8 cellular contexts compared by ENCODE assay signal in genomic region chr9:113578877-113579269, GRCh38.
A peak's percentile ranks its signal among the peaks of the same experiment; 100 is the strongest.
DNase-seq lines count a peak whose midpoint lies in the region; ATAC-seq and TF ChIP-seq lines count a peak whose summit lies in the region.

No MANE protein-coding gene starts in this region.

- no peak for TF ChIP-seq POLR2A in right lobe of liver (IDR thresholded peaks at IDR 0.05)

- peak overlapping the region; percentile 63 to 86 (median 77) for H3K4me3 Mint-ChIP-seq in CD4-positive, CD25-positive, alpha-beta regulatory T cell
- peak overlapping the region; percentile 88 for H3K4me3 Mint-ChIP-seq in T-helper 17 cell

- peak overlapping the region; percentile 80 for H3K27ac ChIP-seq in CD4-positive, CD25-positive, alpha-beta regulatory T cell (ENCODE audit: insufficient read depth, low read length, poor library complexity, severe bottlenecking)
- peak overlapping the region in 2 of 3 donors; percentile 25 to 52 for H3K27ac ChIP-seq in right lobe of liver

- no peaks in the 10 kb centered on the region for H3K36me3 Mint-ChIP-seq in CD4-positive, CD25-positive, alpha-beta regulatory T cell
- H3K36me3 Mint-ChIP-seq in T-helper 17 cell (ENCODE audit: low read depth): no peaks in the 10 kb centered on the region

- 29% methylated on average over 1 of the region's 5 CpGs for WGBS in right lobe of liver (ENCODE audit: insufficient coverage, low coverage, low lambda C conversion rate, missing lambda C conversion rate)

- H3K27me3 Mint-ChIP-seq in CD4-positive, CD25-positive, alpha-beta regulatory T cell: no peaks in the 10 kb centered on the region
- H3K27me3 Mint-ChIP-seq in T-helper 17 cell: no peaks in the 10 kb centered on the region

- H3K36me3 ChIP-seq in CD4-positive, CD25-positive, alpha-beta regulatory T cell (ENCODE audit: control insufficient read depth, insufficient read depth, low read length): peaks cover 3% of the 10 kb centered on the region
- no peaks in the 10 kb centered on the region for H3K36me3 ChIP-seq in right lobe of liver

- no peaks in the 10 kb centered on the region for H3K9me3 Mint-ChIP-seq in CD4-positive, CD25-positive, alpha-beta regulatory T cell

- peak overlapping the region; percentile 49 for H3K4me3 ChIP-seq in CD4-positive, CD25-positive, alpha-beta regulatory T cell (ENCODE audit: low read depth, low read length)
- no peak overlapping the region for H3K4me3 ChIP-seq in right lobe of liver

- H3K27ac Mint-ChIP-seq in CD4-positive, CD25-positive, alpha-beta regulatory T cell: peak overlapping the region; percentile 94 to 97 (median 96)
- peak overlapping the region; percentile 96 for H3K27ac Mint-ChIP-seq in T-helper 17 cell

- H3K9me3 ChIP-seq in CD4-positive, CD25-positive, alpha-beta regulatory T cell (ENCODE audit: control insufficient read depth in 2 of 2, low read length in 2 of 2): no peaks in the 10 kb centered on the region
- no peaks in the 10 kb centered on the region for H3K9me3 ChIP-seq in T-helper 17 cell (ENCODE audit: control insufficient read depth, low read length, poor library complexity, severe bottlenecking)
- no peaks in the 10 kb centered on the region for H3K9me3 ChIP-seq in right lobe of liver

- no peaks in the 10 kb centered on the region for H3K27me3 ChIP-seq in CD4-positive, CD25-positive, alpha-beta regulatory T cell (ENCODE audit: control insufficient read depth, insufficient read depth, low read length)
- no peaks in the 10 kb centered on the region for H3K27me3 ChIP-seq in right lobe of liver

- intact Hi-C loops in right lobe of liver (cut with DNase I): no loop called here

- ATAC-seq in CD4-positive, CD25-positive, alpha-beta regulatory T cell (ENCODE audit: low read depth in 2 of 2): peak; percentile 76
- ATAC-seq in GM19467 (IDR thresholded peaks at IDR 0.05; ENCODE audit: unreplicated experiment): peak; percentile 49
- ATAC-seq in T-helper 17 cell: peak; percentile 71
- peak in 2 of 4 donors; percentile 5 for ATAC-seq in right lobe of liver

- DNase-seq in CD4-positive, CD25-positive, alpha-beta regulatory T cell: peak; percentile 66 to 93 (median 76)
- DNase-seq in HK-2 (ENCODE audit: unreplicated experiment) (peak; percentile 95), T-helper 17 cell (peak; percentile 56 to 66 (median 61)), amniotic stem cell (lab: John Stamatoyannopoulos, UW) (peak; percentile 89), right lobe of liver (peak in 2 of 3 donors; percentile 54 to 63), NCI-H1105 (lab: John Stamatoyannopoulos, UW) (no peak)
- DNase-seq in stimulated activated CD8-positive, alpha-beta memory T cell treated with anti-CD3 and anti-CD28 coated beads, Interleukin-7, amount 100 ng/mL, for 1 hour (ENCODE audit: low read depth in 2 of 2): peak; percentile 69 to 70

- peaks cover 54% of the 10 kb centered on the region for H3K4me1 ChIP-seq in CD4-positive, CD25-positive, alpha-beta regulatory T cell (ENCODE audit: control insufficient read depth, insufficient read depth, low read length, poor library complexity, severe bottlenecking)
- peaks cover 0 to 29% (median 12%) of the 10 kb centered on the region in 4 donors for H3K4me1 ChIP-seq in right lobe of liver

- TF ChIP-seq CTCF in right lobe of liver (IDR thresholded peaks at IDR 0.05): no peak

- peaks cover 0 to 74% (median 42%) of the 10 kb centered on the region in 4 donors for H3K4me1 Mint-ChIP-seq in CD4-positive, CD25-positive, alpha-beta regulatory T cell
- peaks cover 70% of the 10 kb centered on the region for H3K4me1 Mint-ChIP-seq in T-helper 17 cell
